1 cellular context compared by ENCODE assay signal in genomic region chr17:81909231-81909630, GRCh38.
TF ChIP-seq lines count a peak whose summit lies in the region.

No MANE protein-coding gene starts in this region.

TF ChIP-seq in SK-N-SH, 30 proteins besides CTCF, POLR2A, EP300 and RAD21 (continued from another document):
- no peak for TF ChIP-seq REST (IDR thresholded peaks at IDR 0.05; ENCODE audit: low read depth, low read length)
- no peak for TF ChIP-seq MEF2A (IDR thresholded peaks at IDR 0.05; ENCODE audit: borderline replicate concordance, low read depth)
- no peak for TF ChIP-seq JUND (IDR thresholded peaks at IDR 0.05)
- no peak for TF ChIP-seq NFIC (IDR thresholded peaks at IDR 0.05; ENCODE audit: borderline replicate concordance)
- TF ChIP-seq EZH2phosphoT487 (IDR thresholded peaks at IDR 0.05; ENCODE audit: borderline replicate concordance, low read depth), result no peak
- no peak for TF ChIP-seq MAX (IDR thresholded peaks at IDR 0.05; ENCODE audit: low read depth)
- no peak for TF ChIP-seq GATA2 (CRISPR knock-in tag; IDR thresholded peaks at IDR 0.05)
- no peak for TF ChIP-seq PBX3 (IDR thresholded peaks at IDR 0.05)
- TF ChIP-seq USF1 (IDR thresholded peaks at IDR 0.05; ENCODE audit: borderline replicate concordance, low read depth), result no peak
- TF ChIP-seq TAF1 (IDR thresholded peaks at IDR 0.05; ENCODE audit: borderline replicate concordance, low read depth, low read length), result no peak
- TF ChIP-seq MXI1 (IDR thresholded peaks at IDR 0.05; ENCODE audit: low read depth, low read length), result no peak
- no peak for TF ChIP-seq ELF1 (IDR thresholded peaks at IDR 0.05)
- no peak for TF ChIP-seq CHD2 (IDR thresholded peaks at IDR 0.05; ENCODE audit: low read length, partially characterized antibody)
- TF ChIP-seq FOSL2 (IDR thresholded peaks at IDR 0.05; ENCODE audit: borderline replicate concordance, low read depth), result no peak
- no peak for TF ChIP-seq GABPA (IDR thresholded peaks at IDR 0.05; ENCODE audit: low read depth)
